ENCODE assay signal across 1 cellular context in the genomic region with DNA sequence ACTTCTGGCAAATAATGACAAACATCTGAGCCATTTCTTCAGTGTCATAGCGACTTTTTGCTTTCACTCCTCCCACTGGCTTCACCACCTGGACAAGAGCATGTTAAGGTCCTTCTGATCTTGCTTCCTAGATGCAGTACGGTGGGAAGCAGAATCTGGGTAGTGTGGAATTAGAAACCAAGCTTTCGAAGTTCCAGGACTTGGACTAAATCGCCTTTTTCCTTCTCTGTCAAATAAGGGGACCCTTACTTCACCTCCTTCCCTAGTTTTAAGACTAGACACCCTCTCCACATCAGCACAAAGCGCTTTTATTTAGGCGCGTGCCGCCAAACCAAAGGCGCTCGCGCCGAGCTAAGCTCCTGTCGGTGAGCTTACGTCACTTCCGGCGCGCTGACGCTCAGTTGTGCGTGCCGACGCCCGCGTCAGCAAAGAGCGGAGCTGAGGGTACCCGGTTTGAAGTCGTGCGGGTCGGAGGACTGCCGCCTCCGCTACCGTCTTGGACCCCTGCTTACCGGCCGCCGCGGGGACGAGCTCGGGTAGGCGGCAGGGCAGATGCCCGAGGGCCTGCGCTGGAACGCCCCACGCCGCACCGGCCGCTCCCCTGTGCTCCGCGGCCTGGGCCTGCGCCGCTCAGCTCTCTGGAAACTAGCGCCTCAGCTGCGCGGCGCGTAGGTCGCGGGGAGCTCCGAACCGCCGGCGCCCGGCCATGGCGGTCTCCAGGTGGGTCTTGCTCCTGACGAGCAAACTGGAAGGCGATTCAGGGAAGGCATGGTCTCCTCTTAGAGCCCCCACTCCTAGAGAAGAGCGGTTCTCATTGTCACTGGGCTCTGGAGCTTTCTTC.
TF ChIP-seq lines count a peak whose summit lies in the region.

A gene (plus strand): TSS at position 400 of the 841 bp plus-strand sequence. CDS start 307 bp downstream, at position 707.

TF ChIP-seq in HepG2, 621 proteins besides CTCF, POLR2A, EP300 and RAD21 (continued from another document and continues in another):
- TF ChIP-seq, protein P1, sequence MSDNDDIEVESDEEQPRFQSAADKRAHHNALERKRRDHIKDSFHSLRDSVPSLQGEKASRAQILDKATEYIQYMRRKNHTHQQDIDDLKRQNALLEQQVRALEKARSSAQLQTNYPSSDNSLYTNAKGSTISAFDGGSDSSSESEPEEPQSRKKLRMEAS (IDR thresholded peaks at IDR 0.05), result peak; percentile 89
- TF ChIP-seq, protein P2, sequence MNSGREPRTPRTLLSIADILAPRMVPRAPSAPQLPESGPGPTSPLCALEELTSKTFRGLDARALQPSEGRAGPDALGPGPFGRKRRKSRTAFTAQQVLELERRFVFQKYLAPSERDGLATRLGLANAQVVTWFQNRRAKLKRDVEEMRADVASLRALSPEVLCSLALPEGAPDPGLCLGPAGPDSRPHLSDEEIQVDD (CRISPR knock-in tag; IDR thresholded peaks at IDR 0.05; ENCODE audit: borderline replicate concordance), result 0 out of 2 replicates have a peak, but pooled peaks have one; percentile 70
- TF ChIP-seq, protein P3, sequence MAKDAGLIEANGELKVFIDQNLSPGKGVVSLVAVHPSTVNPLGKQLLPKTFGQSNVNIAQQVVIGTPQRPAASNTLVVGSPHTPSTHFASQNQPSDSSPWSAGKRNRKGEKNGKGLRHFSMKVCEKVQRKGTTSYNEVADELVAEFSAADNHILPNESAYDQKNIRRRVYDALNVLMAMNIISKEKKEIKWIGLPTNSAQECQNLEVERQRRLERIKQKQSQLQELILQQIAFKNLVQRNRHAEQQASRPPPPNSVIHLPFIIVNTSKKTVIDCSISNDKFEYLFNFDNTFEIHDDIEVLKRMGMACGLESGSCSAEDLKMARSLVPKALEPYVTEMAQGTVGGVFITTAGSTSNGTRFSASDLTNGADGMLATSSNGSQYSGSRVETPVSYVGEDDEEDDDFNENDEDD (CRISPR knock-in tag; IDR thresholded peaks at IDR 0.05; ENCODE audit: borderline replicate concordance), result peak; percentile 85; the same call in 1 of the 2 replicates
- TF ChIP-seq, protein P4, sequence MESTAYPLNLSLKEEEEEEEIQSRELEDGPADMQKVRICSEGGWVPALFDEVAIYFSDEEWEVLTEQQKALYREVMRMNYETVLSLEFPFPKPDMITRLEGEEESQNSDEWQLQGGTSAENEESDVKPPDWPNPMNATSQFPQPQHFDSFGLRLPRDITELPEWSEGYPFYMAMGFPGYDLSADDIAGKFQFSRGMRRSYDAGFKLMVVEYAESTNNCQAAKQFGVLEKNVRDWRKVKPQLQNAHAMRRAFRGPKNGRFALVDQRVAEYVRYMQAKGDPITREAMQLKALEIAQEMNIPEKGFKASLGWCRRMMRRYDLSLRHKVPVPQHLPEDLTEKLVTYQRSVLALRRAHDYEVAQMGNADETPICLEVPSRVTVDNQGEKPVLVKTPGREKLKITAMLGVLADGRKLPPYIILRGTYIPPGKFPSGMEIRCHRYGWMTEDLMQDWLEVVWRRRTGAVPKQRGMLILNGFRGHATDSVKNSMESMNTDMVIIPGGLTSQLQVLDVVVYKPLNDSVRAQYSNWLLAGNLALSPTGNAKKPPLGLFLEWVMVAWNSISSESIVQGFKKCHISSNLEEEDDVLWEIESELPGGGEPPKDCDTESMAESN (CRISPR knock-in tag; conservative IDR thresholded peaks at IDR 0.05), result peak; percentile 76
- TF ChIP-seq MEIS2 (CRISPR knock-in tag; IDR thresholded peaks at IDR 0.05), result peak; percentile 54; the same call in 1 of the 2 replicates
- TF ChIP-seq TGIF2 (CRISPR knock-in tag; IDR thresholded peaks at IDR 0.05), result no peak; the same call in 1 of the 2 replicates
- TF ChIP-seq, protein P5, sequence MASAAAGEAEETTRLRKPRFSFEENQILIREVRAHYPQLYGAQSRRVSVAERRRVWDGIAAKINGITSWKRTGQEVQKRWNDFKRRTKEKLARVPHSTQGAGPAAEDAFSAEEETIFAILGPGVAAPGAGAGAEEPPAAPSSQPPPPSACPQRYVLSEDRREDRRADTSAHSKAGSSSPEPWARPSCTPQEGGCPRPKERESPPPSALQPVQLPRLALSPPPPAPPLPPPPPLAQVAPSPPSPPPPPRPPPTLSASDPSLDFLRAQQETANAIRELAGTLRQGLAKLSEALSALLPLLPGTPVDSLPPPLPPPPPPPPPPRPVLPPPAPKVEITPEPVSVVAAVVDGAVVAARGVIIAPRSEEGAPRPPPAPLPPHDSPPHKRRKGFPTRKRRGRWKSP (CRISPR knock-in tag; IDR thresholded peaks at IDR 0.05), result peak; percentile 98
- TF ChIP-seq, protein P6, sequence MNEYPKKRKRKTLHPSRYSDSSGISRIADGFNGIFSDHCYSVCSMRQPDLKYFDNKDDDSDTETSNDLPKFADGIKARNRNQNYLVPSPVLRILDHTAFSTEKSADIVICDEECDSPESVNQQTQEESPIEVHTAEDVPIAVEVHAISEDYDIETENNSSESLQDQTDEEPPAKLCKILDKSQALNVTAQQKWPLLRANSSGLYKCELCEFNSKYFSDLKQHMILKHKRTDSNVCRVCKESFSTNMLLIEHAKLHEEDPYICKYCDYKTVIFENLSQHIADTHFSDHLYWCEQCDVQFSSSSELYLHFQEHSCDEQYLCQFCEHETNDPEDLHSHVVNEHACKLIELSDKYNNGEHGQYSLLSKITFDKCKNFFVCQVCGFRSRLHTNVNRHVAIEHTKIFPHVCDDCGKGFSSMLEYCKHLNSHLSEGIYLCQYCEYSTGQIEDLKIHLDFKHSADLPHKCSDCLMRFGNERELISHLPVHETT (CRISPR knock-in tag; conservative IDR thresholded peaks at IDR 0.05), result no peak
- no peak for TF ChIP-seq KAT2B (IDR thresholded peaks at IDR 0.05; ENCODE audit: borderline replicate concordance, low read depth, low read length)
- TF ChIP-seq, protein P7, sequence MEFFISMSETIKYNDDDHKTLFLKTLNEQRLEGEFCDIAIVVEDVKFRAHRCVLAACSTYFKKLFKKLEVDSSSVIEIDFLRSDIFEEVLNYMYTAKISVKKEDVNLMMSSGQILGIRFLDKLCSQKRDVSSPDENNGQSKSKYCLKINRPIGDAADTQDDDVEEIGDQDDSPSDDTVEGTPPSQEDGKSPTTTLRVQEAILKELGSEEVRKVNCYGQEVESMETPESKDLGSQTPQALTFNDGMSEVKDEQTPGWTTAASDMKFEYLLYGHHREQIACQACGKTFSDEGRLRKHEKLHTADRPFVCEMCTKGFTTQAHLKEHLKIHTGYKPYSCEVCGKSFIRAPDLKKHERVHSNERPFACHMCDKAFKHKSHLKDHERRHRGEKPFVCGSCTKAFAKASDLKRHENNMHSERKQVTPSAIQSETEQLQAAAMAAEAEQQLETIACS (CRISPR knock-in tag; IDR thresholded peaks at IDR 0.05), result 0 out of 2 replicates have a peak, but pooled peaks have one; percentile 52
- TF ChIP-seq ZMAT3 (CRISPR knock-in tag; conservative IDR thresholded peaks at IDR 0.05), result peak; percentile 94
- TF ChIP-seq ZNF768 (CRISPR knock-in tag; IDR thresholded peaks at IDR 0.05), result peak; percentile 63; the same call in 1 of the 2 replicates
- TF ChIP-seq ZNF138 (CRISPR knock-in tag; IDR thresholded peaks at IDR 0.05; ENCODE audit: low read depth), result peak; percentile 82; the same call in 1 of the 2 replicates
- TF ChIP-seq SETDB1 (CRISPR knock-in tag; IDR thresholded peaks at IDR 0.05; ENCODE audit: borderline replicate concordance), result no peak
- no peak for TF ChIP-seq SRSF4 (IDR thresholded peaks at IDR 0.05; ENCODE audit: low read depth, low read length, poor library complexity, severe bottlenecking)
- TF ChIP-seq MBD4 (IDR thresholded peaks at IDR 0.05; ENCODE audit: borderline replicate concordance, low read length), result no peak
- peak; percentile 88; the same call in 1 of the 2 replicates for TF ChIP-seq MTA1 (CRISPR knock-in tag; IDR thresholded peaks at IDR 0.05; ENCODE audit: borderline replicate concordance)
- peak; percentile 89; the same call in 1 of the 2 replicates for TF ChIP-seq ZNF354B (CRISPR knock-in tag; IDR thresholded peaks at IDR 0.05)
- peak; percentile 97 for TF ChIP-seq SALL2 (CRISPR knock-in tag; IDR thresholded peaks at IDR 0.05)
- 0 out of 4 replicates have a peak, but pooled peaks of 1 of the 2 experiments have one; percentile 9 for TF ChIP-seq MAFK (conservative IDR thresholded peaks at IDR 0.05 in 1 of 2, IDR thresholded peaks at IDR 0.05 in 1 of 2; ENCODE audit: low read length in 2 of 2)
- no peak for TF ChIP-seq FLYWCH1 (CRISPR knock-in tag; IDR thresholded peaks at IDR 0.05)
- peak; percentile 92 for TF ChIP-seq SALL1 (CRISPR knock-in tag; IDR thresholded peaks at IDR 0.05)
- TF ChIP-seq ZNF160 (CRISPR knock-in tag; IDR thresholded peaks at IDR 0.05), result peak; percentile 88
- peak; percentile 74; the same call in 1 of the 2 replicates for TF ChIP-seq ZFP41 (CRISPR knock-in tag; IDR thresholded peaks at IDR 0.05; ENCODE audit: borderline replicate concordance)
- TF ChIP-seq FOXJ3 (CRISPR knock-in tag; IDR thresholded peaks at IDR 0.05; ENCODE audit: borderline replicate concordance), result no peak
- no peak for TF ChIP-seq NBN (conservative IDR thresholded peaks at IDR 0.05)
- no peak; the same call in 1 of the 2 replicates for TF ChIP-seq MAF1 (CRISPR knock-in tag; IDR thresholded peaks at IDR 0.05; ENCODE audit: borderline replicate concordance)
- TF ChIP-seq, protein P8, sequence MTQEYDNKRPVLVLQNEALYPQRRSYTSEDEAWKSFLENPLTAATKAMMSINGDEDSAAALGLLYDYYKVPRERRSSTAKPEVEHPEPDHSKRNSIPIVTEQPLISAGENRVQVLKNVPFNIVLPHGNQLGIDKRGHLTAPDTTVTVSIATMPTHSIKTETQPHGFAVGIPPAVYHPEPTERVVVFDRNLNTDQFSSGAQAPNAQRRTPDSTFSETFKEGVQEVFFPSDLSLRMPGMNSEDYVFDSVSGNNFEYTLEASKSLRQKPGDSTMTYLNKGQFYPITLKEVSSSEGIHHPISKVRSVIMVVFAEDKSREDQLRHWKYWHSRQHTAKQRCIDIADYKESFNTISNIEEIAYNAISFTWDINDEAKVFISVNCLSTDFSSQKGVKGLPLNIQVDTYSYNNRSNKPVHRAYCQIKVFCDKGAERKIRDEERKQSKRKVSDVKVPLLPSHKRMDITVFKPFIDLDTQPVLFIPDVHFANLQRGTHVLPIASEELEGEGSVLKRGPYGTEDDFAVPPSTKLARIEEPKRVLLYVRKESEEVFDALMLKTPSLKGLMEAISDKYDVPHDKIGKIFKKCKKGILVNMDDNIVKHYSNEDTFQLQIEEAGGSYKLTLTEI (CRISPR knock-in tag; conservative IDR thresholded peaks at IDR 0.05), result no peak
- TF ChIP-seq BCL6 (CRISPR knock-in tag; IDR thresholded peaks at IDR 0.05), result no peak; the same call in none of the 2 replicates
- TF ChIP-seq NFKBIZ (CRISPR knock-in tag; IDR thresholded peaks at IDR 0.05), result no peak
- TF ChIP-seq, protein P9, sequence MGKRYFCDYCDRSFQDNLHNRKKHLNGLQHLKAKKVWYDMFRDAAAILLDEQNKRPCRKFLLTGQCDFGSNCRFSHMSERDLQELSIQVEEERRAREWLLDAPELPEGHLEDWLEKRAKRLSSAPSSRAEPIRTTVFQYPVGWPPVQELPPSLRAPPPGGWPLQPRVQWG (CRISPR knock-in tag; IDR thresholded peaks at IDR 0.05; ENCODE audit: borderline replicate concordance, low read depth), result no peak
- TF ChIP-seq, protein P10, sequence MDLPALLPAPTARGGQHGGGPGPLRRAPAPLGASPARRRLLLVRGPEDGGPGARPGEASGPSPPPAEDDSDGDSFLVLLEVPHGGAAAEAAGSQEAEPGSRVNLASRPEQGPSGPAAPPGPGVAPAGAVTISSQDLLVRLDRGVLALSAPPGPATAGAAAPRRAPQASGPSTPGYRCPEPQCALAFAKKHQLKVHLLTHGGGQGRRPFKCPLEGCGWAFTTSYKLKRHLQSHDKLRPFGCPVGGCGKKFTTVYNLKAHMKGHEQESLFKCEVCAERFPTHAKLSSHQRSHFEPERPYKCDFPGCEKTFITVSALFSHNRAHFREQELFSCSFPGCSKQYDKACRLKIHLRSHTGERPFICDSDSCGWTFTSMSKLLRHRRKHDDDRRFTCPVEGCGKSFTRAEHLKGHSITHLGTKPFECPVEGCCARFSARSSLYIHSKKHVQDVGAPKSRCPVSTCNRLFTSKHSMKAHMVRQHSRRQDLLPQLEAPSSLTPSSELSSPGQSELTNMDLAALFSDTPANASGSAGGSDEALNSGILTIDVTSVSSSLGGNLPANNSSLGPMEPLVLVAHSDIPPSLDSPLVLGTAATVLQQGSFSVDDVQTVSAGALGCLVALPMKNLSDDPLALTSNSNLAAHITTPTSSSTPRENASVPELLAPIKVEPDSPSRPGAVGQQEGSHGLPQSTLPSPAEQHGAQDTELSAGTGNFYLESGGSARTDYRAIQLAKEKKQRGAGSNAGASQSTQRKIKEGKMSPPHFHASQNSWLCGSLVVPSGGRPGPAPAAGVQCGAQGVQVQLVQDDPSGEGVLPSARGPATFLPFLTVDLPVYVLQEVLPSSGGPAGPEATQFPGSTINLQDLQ (CRISPR knock-in tag; IDR thresholded peaks at IDR 0.05), result no peak
- no peak for TF ChIP-seq CHD4 (IDR thresholded peaks at IDR 0.05; ENCODE audit: borderline replicate concordance, low read length)
- TF ChIP-seq ZNF550 (CRISPR knock-in tag; IDR thresholded peaks at IDR 0.05; ENCODE audit: borderline replicate concordance), result 0 out of 2 replicates have a peak, but pooled peaks have one; percentile 26
- TF ChIP-seq ZNF713 (CRISPR knock-in tag; IDR thresholded peaks at IDR 0.05), result peak; percentile 82; the same call in 1 of the 2 replicates
- TF ChIP-seq ZNF383 (CRISPR knock-in tag; IDR thresholded peaks at IDR 0.05; ENCODE audit: borderline replicate concordance), result peak; percentile 51; the same call in 1 of the 2 replicates
- TF ChIP-seq, protein P11, sequence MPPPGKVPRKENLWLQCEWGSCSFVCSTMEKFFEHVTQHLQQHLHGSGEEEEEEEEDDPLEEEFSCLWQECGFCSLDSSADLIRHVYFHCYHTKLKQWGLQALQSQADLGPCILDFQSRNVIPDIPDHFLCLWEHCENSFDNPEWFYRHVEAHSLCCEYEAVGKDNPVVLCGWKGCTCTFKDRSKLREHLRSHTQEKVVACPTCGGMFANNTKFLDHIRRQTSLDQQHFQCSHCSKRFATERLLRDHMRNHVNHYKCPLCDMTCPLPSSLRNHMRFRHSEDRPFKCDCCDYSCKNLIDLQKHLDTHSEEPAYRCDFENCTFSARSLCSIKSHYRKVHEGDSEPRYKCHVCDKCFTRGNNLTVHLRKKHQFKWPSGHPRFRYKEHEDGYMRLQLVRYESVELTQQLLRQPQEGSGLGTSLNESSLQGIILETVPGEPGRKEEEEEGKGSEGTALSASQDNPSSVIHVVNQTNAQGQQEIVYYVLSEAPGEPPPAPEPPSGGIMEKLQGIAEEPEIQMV (CRISPR knock-in tag; IDR thresholded peaks at IDR 0.05; ENCODE audit: low read depth), result peak; percentile 84; the same call in 1 of the 2 replicates
- peak; percentile 84 for TF ChIP-seq ZFP82 (CRISPR knock-in tag; IDR thresholded peaks at IDR 0.05; ENCODE audit: borderline replicate concordance)
- peak; percentile 48 for TF ChIP-seq GATAD2A (CRISPR knock-in tag; IDR thresholded peaks at IDR 0.05)
- TF ChIP-seq SNAI1 (CRISPR knock-in tag; IDR thresholded peaks at IDR 0.05; ENCODE audit: borderline replicate concordance), result peak; percentile 72; the same call in 1 of the 2 replicates
- TF ChIP-seq GTF2F1 (IDR thresholded peaks at IDR 0.05; ENCODE audit: low read length), result no peak
- peak; percentile 91 for TF ChIP-seq DMAP1 (CRISPR knock-in tag; IDR thresholded peaks at IDR 0.05)
- peak; percentile 89 for TF ChIP-seq ZNF230 (CRISPR knock-in tag; IDR thresholded peaks at IDR 0.05)
